ENCODE assay signal across 1 cellular context in genomic region chr17:46733837-46734516, GRCh38.
TF ChIP-seq lines count a peak whose summit lies in the region.

No MANE protein-coding gene starts in this region.

TF ChIP-seq in IMR-90, 13 proteins besides CTCF, POLR2A, EP300 and RAD21:
- TF ChIP-seq FOS (IDR thresholded peaks at IDR 0.05; ENCODE audit: low read depth, low read length): 0 out of 2 replicates have a peak, but pooled peaks have one; percentile 31
- TF ChIP-seq SMC3 (IDR thresholded peaks at IDR 0.05; ENCODE audit: low read depth, low read length): no peak
- TF ChIP-seq NFE2L2 (IDR thresholded peaks at IDR 0.05; ENCODE audit: low read depth, low read length): no peak
- TF ChIP-seq CEBPB (IDR thresholded peaks at IDR 0.05; ENCODE audit: low read depth, low read length): peak; percentile 67
